In the genomic region with DNA sequence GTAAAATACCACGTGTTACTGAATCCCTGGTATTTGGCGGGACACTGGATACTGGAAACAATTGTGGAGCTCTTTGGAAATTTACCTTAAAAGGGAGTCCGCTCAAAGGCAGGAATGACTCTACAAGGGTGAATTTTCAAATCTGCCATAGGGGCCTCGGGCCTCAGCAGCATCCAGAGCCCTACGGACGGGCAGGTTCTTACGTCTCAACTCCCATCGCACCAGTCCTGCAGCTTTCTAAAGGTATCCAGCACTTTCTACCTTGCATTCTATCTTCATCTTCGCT, we compare ENCODE assay signal across 8 cellular contexts. TPM values are rescaled to one million over a fixed set of nuclear protein-coding genes. Genes with fewer than 3 reads are reported as not detected.
DNase-seq lines count a peak whose midpoint lies in the region; ATAC-seq and TF ChIP-seq lines count a peak whose summit lies in the region.

No MANE protein-coding gene starts in this region.

- H3K4me3 Mint-ChIP-seq in activated CD4-positive, alpha-beta T cell treated with anti-CD3 and anti-CD28 coated beads for 36 hours: peak overlapping the region; percentile 96

- TF ChIP-seq CTCF in left lung (IDR thresholded peaks at IDR 0.05) (no peak), thoracic aorta (IDR thresholded peaks at IDR 0.05) (no peak)

- H3K36me3 Mint-ChIP-seq in activated CD4-positive, alpha-beta T cell treated with anti-CD3 and anti-CD28 coated beads for 36 hours (ENCODE audit: low read depth): peaks cover 42% of the 10 kb centered on the region

- peak overlapping the region; percentile 92 for H3K27ac ChIP-seq in angular gyrus (ENCODE audit: low read depth, low read length)
- H3K27ac ChIP-seq in left lung: peak overlapping the region; percentile 87 to 94
- H3K27ac ChIP-seq in thoracic aorta: peak overlapping the region; percentile 80 to 88

- H3K36me3 ChIP-seq in left lung (peaks cover 0 to 33% of the 10 kb centered on the region in 2 donors), thoracic aorta (peaks cover 26% of the 10 kb centered on the region)

- H3K27me3 Mint-ChIP-seq in activated CD4-positive, alpha-beta T cell treated with anti-CD3 and anti-CD28 coated beads for 36 hours: no peaks in the 10 kb centered on the region

- H3K27me3 ChIP-seq in left lung (no peaks in the 10 kb centered on the region), thoracic aorta (replicated peaks; ENCODE audit: insufficient read depth) (no peaks in the 10 kb centered on the region)

- DNase-seq in activated CD4-positive, alpha-beta T cell treated with anti-CD3 and anti-CD28 coated beads for 36 hours: no peak
- DNase-seq in activated CD4-positive, alpha-beta T cell treated with anti-CD3 and anti-CD28 coated beads for 1 hour: no peak
- DNase-seq in left lung: no peak
- DNase-seq in thoracic aorta (ENCODE audit: low spot score): no peak
- no peak for DNase-seq in NCI-H1048 (lab: John Stamatoyannopoulos, UW)
- DNase-seq in hippocampal formation (lab: John Stamatoyannopoulos, UW): no peak

- H3K9me3 ChIP-seq in left lung (no peaks in the 10 kb centered on the region), thoracic aorta (no peaks in the 10 kb centered on the region)

- H3K9me3 Mint-ChIP-seq in activated CD4-positive, alpha-beta T cell treated with anti-CD3 and anti-CD28 coated beads for 36 hours (ENCODE audit: low read depth): no peaks in the 10 kb centered on the region

- POLR2A ChIA-PET in activated CD4-positive, alpha-beta T cell treated with anti-CD3 and anti-CD28 coated beads for 36 hours (lab: Charles Lee): interaction anchor here (0.6 to 1.4 kb wide), 8 partner anchors 14 to 1292 kb away, joined by 3 to 14 read pairs (median 4); a partner anchor contains a TSS

- peaks cover 47% of the 10 kb centered on the region for H3K4me1 Mint-ChIP-seq in activated CD4-positive, alpha-beta T cell treated with anti-CD3 and anti-CD28 coated beads for 36 hours

- H3K4me3 ChIP-seq in left lung (peak overlapping the region; percentile 93 to 97), thoracic aorta (peak overlapping the region; percentile 87)

- H3K4me1 ChIP-seq in left lung: peaks cover 25 to 49% of the 10 kb centered on the region in 2 donors
- peaks cover 21 to 55% of the 10 kb centered on the region in 2 donors for H3K4me1 ChIP-seq in thoracic aorta (ENCODE audit: control insufficient read depth in 1 of 2, low read depth in 2 of 2)

- H3K27ac Mint-ChIP-seq in activated CD4-positive, alpha-beta T cell treated with anti-CD3 and anti-CD28 coated beads for 36 hours: peak overlapping the region; percentile 95

- CTCF ChIA-PET in activated CD4-positive, alpha-beta T cell treated with anti-CD3 and anti-CD28 coated beads for 36 hours (lab: Charles Lee): interaction anchor here (0.8 to 1.5 kb wide), 6 partner anchors 10 to 86 kb away, joined by 3 to 9 read pairs (median 3); no protein-coding TSS in a partner anchor

- no peak for ATAC-seq in activated CD4-positive, alpha-beta T cell treated with anti-CD3 and anti-CD28 coated beads for 36 hours
- ATAC-seq in left lung (no peak), thoracic aorta (ENCODE audit: insufficient number of reproducible peaks, low FRiP score, low read depth) (no peak), HG02981 (IDR thresholded peaks at IDR 0.05; ENCODE audit: unreplicated experiment) (no peak)

- intact Hi-C loops in activated CD4-positive, alpha-beta T cell treated with anti-CD3 and anti-CD28 coated beads for 36 hours (cut with DNase I, micrococcal nuclease): loop anchor here (1.0 to 5.0 kb wide), 12 partner anchors 13 to 684 kb away; a partner anchor contains a TSS
- intact Hi-C loops in left lung (cut with DNase I): no loop called here

RNA-seq across cellular contexts. Expression of a gene that starts 0.2 kb away (rescaled TPM):
- total RNA-seq in activated CD4-positive, alpha-beta T cell treated with anti-CD3 and anti-CD28 coated beads for 36 hours: 10 to 100 TPM; 24.4 to 30.3 TPM
- 10 to 100 TPM; 13.7 to 19.5 TPM for total RNA-seq in left lung
- total RNA-seq in thoracic aorta: 1 to 10 TPM; 5.1 to 5.8 TPM

RNA-seq across cellular contexts. Expression of a gene that starts 0.6 kb away (rescaled TPM):
- total RNA-seq in activated CD4-positive, alpha-beta T cell treated with anti-CD3 and anti-CD28 coated beads for 36 hours: 100 to 1,000 TPM; 182 to 237 TPM
- 100 to 1,000 TPM in 1 of 2 donors, 10 to 100 TPM in 1; 84.9 to 127 TPM for total RNA-seq in left lung
- total RNA-seq in thoracic aorta: 10 to 100 TPM; 41.8 to 96.9 TPM

RNA-seq across cellular contexts. Expression of a gene that starts 13.1 kb away (rescaled TPM):
- total RNA-seq in activated CD4-positive, alpha-beta T cell treated with anti-CD3 and anti-CD28 coated beads for 36 hours: 100 to 1,000 TPM; 117 to 128 TPM
- total RNA-seq in left lung (100 to 1,000 TPM; 134 to 151 TPM), thoracic aorta (100 to 1,000 TPM; 102 to 151 TPM)

RNA-seq across cellular contexts. Expression of a gene that starts 41.8 kb away (rescaled TPM):
- 1 to 10 TPM; 1.2 to 1.6 TPM for total RNA-seq in activated CD4-positive, alpha-beta T cell treated with anti-CD3 and anti-CD28 coated beads for 36 hours
- total RNA-seq in left lung (1 to 10 TPM in 1 of 2 donors, under 1 TPM in 1; 0.32 to 1.8 TPM), thoracic aorta (10 to 100 TPM in 1 of 2 donors, 1 to 10 TPM in 1; 6.0 to 10.9 TPM)

RNA-seq across cellular contexts. Expression of a gene that starts 55.3 kb away (rescaled TPM):
- total RNA-seq in activated CD4-positive, alpha-beta T cell treated with anti-CD3 and anti-CD28 coated beads for 36 hours: 100 to 1,000 TPM; 537 to 693 TPM
- total RNA-seq in left lung (100 to 1,000 TPM; 243 to 302 TPM), thoracic aorta (100 to 1,000 TPM; 220 to 311 TPM)

Comparison
In these comparisons a context has a peak if more than half of its experiments do, and no peak if none do; other contexts are left out.
1. intact Hi-C loops: an anchor here in activated CD4-positive, alpha-beta T cell treated with anti-CD3 and anti-CD28 coated beads for 36 hours (1.0 to 5.0 kb wide); none called in left lung.